In genomic region chr6:130365166-130366010, GRCh38 we compare ENCODE assay signal across 8 cellular contexts. TPM values are rescaled to one million over a fixed set of nuclear protein-coding genes. Genes with fewer than 3 reads are reported as not detected.
DNase-seq lines count a peak whose midpoint lies in the region; ATAC-seq and TF ChIP-seq lines count a peak whose summit lies in the region.

No MANE protein-coding gene starts in this region.

- H3K27ac ChIP-seq in CD8-positive, alpha-beta T cell (ENCODE audit: low read depth, low read length), result no peak overlapping the region
- H3K27ac ChIP-seq in MM.1S (ENCODE audit: low read length) (no peak overlapping the region), muscle layer of colon (ENCODE audit: low read depth, low read length) (no peak overlapping the region), testis (peak overlapping the region; percentile 80 to 87)

- H3K4me1 Mint-ChIP-seq in CD8-positive, alpha-beta T cell (ENCODE audit: low read depth), result peaks cover 18% of the 10 kb centered on the region

- peaks cover 8% of the 10 kb centered on the region for H3K9me3 Mint-ChIP-seq in CD8-positive, alpha-beta T cell

- H3K79me2 ChIP-seq in MM.1S (ENCODE audit: low read length), result no peaks in the 10 kb centered on the region

- H3K27me3 ChIP-seq in CD8-positive, alpha-beta T cell (ENCODE audit: insufficient read depth, low read length), result peaks cover 6% of the 10 kb centered on the region
- H3K27me3 ChIP-seq in MM.1S (replicated peaks; ENCODE audit: insufficient read depth, low read length) (no peaks in the 10 kb centered on the region), muscle layer of colon (ENCODE audit: control insufficient read depth in 1 of 2, insufficient read depth in 2 of 2, low read length in 2 of 2) (peaks cover 18 to 24% of the 10 kb centered on the region in 2 donors), testis (no peaks in the 10 kb centered on the region)

- peak; percentile 53 for TF ChIP-seq CTCF in CD8-positive, alpha-beta T cell (IDR thresholded peaks at IDR 0.05)
- TF ChIP-seq CTCF in MM.1S (IDR thresholded peaks at IDR 0.05; ENCODE audit: low read length), result peak; percentile 36
- TF ChIP-seq CTCF in testis (IDR thresholded peaks at IDR 0.05), result peak; percentile 31 to 76 (median 61)

- H3K4me3 Mint-ChIP-seq in CD8-positive, alpha-beta T cell, result peak overlapping the region; percentile 76

- 1 to 3% methylated on average over 19 to 51 of the region's 74 CpGs for WGBS in testis, 2 donors

- intact Hi-C loops in CD8-positive, alpha-beta T cell (cut with DNase I, micrococcal nuclease), result loop anchor here in 1 of 2 experiments (2.0 kb wide), 1 partner anchor 333 kb away; no protein-coding TSS in a partner anchor
- intact Hi-C loops in testis (cut with DNase I; ENCODE audit: low total_unique reads), result no loop called here

- peak overlapping the region; percentile 21; the same call in 1 of the 2 replicates for H3K4me2 ChIP-seq in MM.1S (ENCODE audit: low read depth, low read length)

- no peak overlapping the region for H3K27ac Mint-ChIP-seq in CD8-positive, alpha-beta T cell

- peaks cover 15% of the 10 kb centered on the region for H3K27me3 Mint-ChIP-seq in CD8-positive, alpha-beta T cell (ENCODE audit: low read depth)

- no peaks in the 10 kb centered on the region for H4K20me1 ChIP-seq in MM.1S (ENCODE audit: insufficient read depth, low read length)

- H3K9ac ChIP-seq in MM.1S (ENCODE audit: low read length) (no peak overlapping the region), muscle layer of colon (ENCODE audit: low read length) (no peak overlapping the region)

- peak in 4 of 7 experiments; percentile 29 to 63 (median 36) for DNase-seq in CD8-positive, alpha-beta T cell
- DNase-seq in MM.1S, result no peak
- peak; percentile 83 for DNase-seq in activated CD8-positive, alpha-beta memory T cell treated with anti-CD3 and anti-CD28 coated beads, Interleukin-2, amount 50 U/mL, for 48 hours
- peak; percentile 79 for DNase-seq in testis
- no peak for DNase-seq in cortex of kidney (lab: John Stamatoyannopoulos, UW)

- H3K4me3 ChIP-seq in CD8-positive, alpha-beta T cell (ENCODE audit: low read depth, low read length), result peak overlapping the region; percentile 74
- peak overlapping the region; percentile 50 for H3K4me3 ChIP-seq in MM.1S (ENCODE audit: low read length)
- H3K4me3 ChIP-seq in muscle layer of colon (ENCODE audit: low read depth in 1 of 2, low read length in 2 of 2), result peak overlapping the region; percentile 51 to 75
- peak overlapping the region; percentile 72 to 81 for H3K4me3 ChIP-seq in testis

- no peaks in the 10 kb centered on the region for H3K4me1 ChIP-seq in CD8-positive, alpha-beta T cell (ENCODE audit: insufficient read depth, low read length)
- H3K4me1 ChIP-seq in MM.1S (ENCODE audit: low read length) (no peaks in the 10 kb centered on the region; the same call in 1 of the 2 replicates), muscle layer of colon (ENCODE audit: insufficient read depth, low read length) (peaks cover 6% of the 10 kb centered on the region), testis (no peaks in the 10 kb centered on the region)

- ATAC-seq in CD8-positive, alpha-beta T cell, result peak; percentile 44
- ATAC-seq in GM21576 (IDR thresholded peaks at IDR 0.05; ENCODE audit: unreplicated experiment) (peak; percentile 69), esophagus mucosa (peak; percentile 52)

- no peaks in the 10 kb centered on the region for H3K36me3 ChIP-seq in CD8-positive, alpha-beta T cell (ENCODE audit: insufficient read depth, low read length)
- H3K36me3 ChIP-seq in MM.1S (replicated peaks; ENCODE audit: insufficient read depth, low read length), result no peaks in the 10 kb centered on the region
- H3K36me3 ChIP-seq in muscle layer of colon (ENCODE audit: insufficient read depth, low read length), result no peaks in the 10 kb centered on the region
- H3K36me3 ChIP-seq in testis (ENCODE audit: low read depth, missing control alignments), result no peaks in the 10 kb centered on the region

- H3F3A ChIP-seq in MM.1S (ENCODE audit: insufficient read depth, low read length), result no peaks in the 10 kb centered on the region

- CTCF ChIA-PET in CD8-positive, alpha-beta T cell (lab: Charles Lee), result interaction anchor here (1.0 to 1.7 kb wide), 2 partner anchors 210 to 334 kb away, joined by 3 to 13 read pairs; no protein-coding TSS in a partner anchor

- no peak overlapping the region for H2AFZ ChIP-seq in MM.1S (ENCODE audit: low read length)

- TF ChIP-seq POLR2A in testis (IDR thresholded peaks at IDR 0.05), result no peak

- no peaks in the 10 kb centered on the region for H3K9me3 ChIP-seq in CD8-positive, alpha-beta T cell (ENCODE audit: low read length)
- H3K9me3 ChIP-seq in MM.1S (replicated peaks; ENCODE audit: insufficient read depth, low read length), result no peaks in the 10 kb centered on the region
- H3K9me3 ChIP-seq in muscle layer of colon (ENCODE audit: low read length), result no peaks in the 10 kb centered on the region
- no peaks in the 10 kb centered on the region for H3K9me3 ChIP-seq in testis

- POLR2A ChIA-PET in CD8-positive, alpha-beta T cell (lab: Charles Lee), result no interaction called here

- no peaks in the 10 kb centered on the region for H3K36me3 Mint-ChIP-seq in CD8-positive, alpha-beta T cell

- H3K9me2 ChIP-seq in MM.1S (replicated peaks; ENCODE audit: insufficient read depth, low read length), result no peaks in the 10 kb centered on the region

RNA-seq across cellular contexts. Expression of gene TMEM200A, which starts 0.4 kb away (rescaled TPM):
- total RNA-seq in CD8-positive, alpha-beta T cell, result under 1 TPM; 0.22 to 0.27 TPM
- total RNA-seq in esophagus mucosa (0.16 TPM), testis (1 to 10 TPM; 3.6 to 5.5 TPM)
- 5.5 TPM for polyA plus RNA-seq in testis (ENCODE audit: insufficient read depth, low read depth, low replicate concordance)

Comparison
In these comparisons a context has a peak if more than half of its experiments do, and no peak if none do; other contexts are left out.
1. DNase-seq: peak in CD8-positive, alpha-beta T cell (4 of 7), activated CD8-positive, alpha-beta memory T cell treated with anti-CD3 and anti-CD28 coated beads, Interleukin-2, amount 50 U/mL, for 48 hours (single experiment) and testis (single experiment); none in MM.1S (single experiment) and cortex of kidney (single experiment).
2. H3K27ac ChIP-seq: peak in testis (2 of 2); none in CD8-positive, alpha-beta T cell (single experiment), MM.1S (single experiment) and muscle layer of colon (single experiment).
3. Peak in every context shown above with its lines, with median percentiles within 50 percentile points of each other: ATAC-seq, H3K4me3 ChIP-seq and CTCF ChIP-seq.